Comparison of ENCODE assay signal across 9 cellular contexts in genomic region chr1:26863677-26864060, GRCh38. TPM values are rescaled to one million over a fixed set of nuclear protein-coding genes. Genes with fewer than 3 reads are reported as not detected.
DNase-seq lines count a peak whose midpoint lies in the region; ATAC-seq and TF ChIP-seq lines count a peak whose summit lies in the region.
"Had no signal": no experiment of that assay in that cellular context is flagged by ENCODE, and none has a peak within 500 bp of the region (broad histone marks: within the 10 kb centered on the region; RNA-seq: fewer than 3 reads in every experiment).

No MANE protein-coding gene starts in this region.

- H3K9me3 ChIP-seq in HUES6 (ENCODE audit: control insufficient read depth, insufficient read depth, low read depth, low read length): no peaks in the 10 kb centered on the region

- H3K4me3 ChIP-seq in BJ (ENCODE audit: low read depth, low read length): peak overlapping the region; percentile 47; the same call in 1 of the 2 replicates
- peak overlapping the region; percentile 80 for H3K4me3 ChIP-seq in HUES6 (ENCODE audit: low read depth, low read length)

- H3K9me3 Mint-ChIP-seq in central memory CD8-positive, alpha-beta T cell: no peaks in the 10 kb centered on the region
- no peaks in the 10 kb centered on the region for H3K9me3 Mint-ChIP-seq in nephron

- H3K27me3 ChIP-seq in BJ (ENCODE audit: control insufficient read depth, insufficient read depth, low read length): no peaks in the 10 kb centered on the region
- H3K27me3 ChIP-seq in HUES6 (ENCODE audit: control insufficient read depth, insufficient read depth, low read length): peaks cover 14% of the 10 kb centered on the region

- POLR2A ChIA-PET in BJ (lab: Charles Lee): no interaction called here

- no peak for TF ChIP-seq POLR2A in GM18505 (IDR thresholded peaks at IDR 0.05; ENCODE audit: borderline replicate concordance, extremely low read depth, insufficient read depth, insufficient read length)

- peak overlapping the region; percentile 63 for H3K9ac ChIP-seq in HUES6 (ENCODE audit: low read length)

- no peak for ATAC-seq in central memory CD8-positive, alpha-beta T cell (replicated peaks; ENCODE audit: extremely low read depth, poor library complexity, severe bottlenecking)
- ATAC-seq in GM21360 (IDR thresholded peaks at IDR 0.05; ENCODE audit: unreplicated experiment) (no peak), HG03565 (IDR thresholded peaks at IDR 0.05; ENCODE audit: unreplicated experiment) (no peak), GM18505 (IDR thresholded peaks at IDR 0.05; ENCODE audit: unreplicated experiment) (no peak), GM21723 (IDR thresholded peaks at IDR 0.05; ENCODE audit: unreplicated experiment) (no peak)

- no peaks in the 10 kb centered on the region for H3K27me3 Mint-ChIP-seq in central memory CD8-positive, alpha-beta T cell
- H3K27me3 Mint-ChIP-seq in nephron (ENCODE audit: low read depth): peaks cover 4% of the 10 kb centered on the region

- DNase-seq in BJ (ENCODE audit: low read depth): no peak
- no peak for DNase-seq in central memory CD8-positive, alpha-beta T cell (ENCODE audit: low spot score in 2 of 2)
- DNase-seq: NCI-H1436 treated with DMSO at 0.1 percent for 48 hours had no signal

- peaks cover 37% of the 10 kb centered on the region for H3K4me1 ChIP-seq in HUES6 (ENCODE audit: control insufficient read depth, insufficient read depth, low read length)

- no peaks in the 10 kb centered on the region for H3K36me3 ChIP-seq in BJ (ENCODE audit: control insufficient read depth, insufficient read depth, low read length)
- no peaks in the 10 kb centered on the region for H3K36me3 ChIP-seq in HUES6 (ENCODE audit: control insufficient read depth, insufficient read depth, low read length)

- CTCF ChIA-PET in BJ (lab: Yijun Ruan, JAX): no interaction called here

- H3K27ac Mint-ChIP-seq in central memory CD8-positive, alpha-beta T cell (ENCODE audit: low read depth): no peak overlapping the region
- H3K27ac Mint-ChIP-seq in nephron: no peak overlapping the region

- H3K36me3 Mint-ChIP-seq in central memory CD8-positive, alpha-beta T cell (ENCODE audit: insufficient read depth): peaks cover 14% of the 10 kb centered on the region
- H3K36me3 Mint-ChIP-seq in nephron (ENCODE audit: low read depth): no peaks in the 10 kb centered on the region

- H3K4me1 Mint-ChIP-seq in central memory CD8-positive, alpha-beta T cell: peaks cover 25% of the 10 kb centered on the region
- peaks cover 10% of the 10 kb centered on the region for H3K4me1 Mint-ChIP-seq in nephron

- TF ChIP-seq CTCF in BJ (IDR thresholded peaks at IDR 0.05; ENCODE audit: insufficient read depth, low read depth, low read length): no peak
- TF ChIP-seq CTCF in nephron (IDR thresholded peaks at IDR 0.05; ENCODE audit: unreplicated experiment in 3 of 3): no peak

- H3K4me3 Mint-ChIP-seq in central memory CD8-positive, alpha-beta T cell: peak overlapping the region; percentile 89
- H3K4me3 Mint-ChIP-seq in nephron: peak overlapping the region; percentile 79 to 84 (median 79)

- no peak overlapping the region for H3K27ac ChIP-seq in HUES6 (ENCODE audit: low read depth, low read length)

RNA-seq across cellular contexts. Expression of gene SFN, which starts 0.7 kb away (rescaled TPM):
- 0.20 TPM in 1 of 2 replicates, not detected in the other for polyA plus RNA-seq in BJ (2011; rRNA removed)
- polyA minus RNA-seq in BJ (2011; rRNA and poly(A)+ RNA removed): not detected in 2 replicates

RNA-seq across cellular contexts. Expression of gene GPN2, which starts 26.4 kb away (rescaled TPM):
- 35.3 and 44.9 TPM in 2 replicates for polyA plus RNA-seq in BJ (2011; rRNA removed)
- 24.8 and 40.2 TPM in 2 replicates for polyA minus RNA-seq in BJ (2011; rRNA and poly(A)+ RNA removed)

RNA-seq across cellular contexts. Expression of gene GPATCH3, which starts 36.6 kb away (rescaled TPM):
- 5.7 and 12.2 TPM in 2 replicates for polyA plus RNA-seq in BJ (2011; rRNA removed)
- 5.9 and 6.8 TPM in 2 replicates for polyA minus RNA-seq in BJ (2011; rRNA and poly(A)+ RNA removed)

RNA-seq across cellular contexts. Expression of gene ZDHHC18, which starts 37.2 kb away (rescaled TPM):
- polyA plus RNA-seq in BJ (2011; rRNA removed): 26.6 and 42.1 TPM in 2 replicates
- polyA minus RNA-seq in BJ (2011; rRNA and poly(A)+ RNA removed): 25.3 and 35.0 TPM in 2 replicates

RNA-seq across cellular contexts. Expression of gene NR0B2, which starts 50.1 kb away (rescaled TPM):
- polyA plus RNA-seq in BJ (2011; rRNA removed): not detected in 2 replicates
- not detected in 2 replicates for polyA minus RNA-seq in BJ (2011; rRNA and poly(A)+ RNA removed)
